ENCODE assay signal across 8 cellular contexts in genomic region chr7:1290262-1291039, GRCh38. TPM values are rescaled to one million over a fixed set of nuclear protein-coding genes. Genes with fewer than 3 reads are reported as not detected.
A peak's percentile ranks its signal among the peaks of the same experiment; 100 is the strongest.
DNase-seq lines count a peak whose midpoint lies in the region; ATAC-seq and TF ChIP-seq lines count a peak whose summit lies in the region.

No MANE protein-coding gene starts in this region.

- H3K27ac Mint-ChIP-seq in activated CD4-positive, alpha-beta T cell treated with anti-CD3 and anti-CD28 coated beads for 36 hours: peak overlapping the region; percentile 31
- no peak overlapping the region for H3K27ac Mint-ChIP-seq in memory B cell

- peaks cover 0 to 5% (median 0%) of the 10 kb centered on the region in 5 donors for H3K9me3 ChIP-seq in subcutaneous abdominal adipose tissue (ENCODE audit: control insufficient read depth in 5 of 5, low read length in 5 of 5)

- peak; percentile 70 for ATAC-seq in activated CD4-positive, alpha-beta T cell treated with anti-CD3 and anti-CD28 coated beads for 36 hours
- ATAC-seq in SK-N-SH treated with all-trans-retinoic acid at 6 μM for 48 hours (peak; percentile 7), memory B cell (ENCODE audit: low read depth) (peak; percentile 45), GM18909 (IDR thresholded peaks at IDR 0.05; ENCODE audit: poor library complexity, unreplicated experiment) (no peak)

- H3K4me3 Mint-ChIP-seq in activated CD4-positive, alpha-beta T cell treated with anti-CD3 and anti-CD28 coated beads for 36 hours: peak overlapping the region; percentile 41
- peak overlapping the region; percentile 64 for H3K4me3 Mint-ChIP-seq in memory B cell

- CTCF ChIA-PET in activated CD4-positive, alpha-beta T cell treated with anti-CD3 and anti-CD28 coated beads for 36 hours (lab: Charles Lee): interaction anchor here (0.7 kb wide), 1 partner anchor 508 kb away, joined by 3 read pairs; no protein-coding TSS in a partner anchor

- H3K27me3 Mint-ChIP-seq in activated CD4-positive, alpha-beta T cell treated with anti-CD3 and anti-CD28 coated beads for 36 hours: peaks cover 12% of the 10 kb centered on the region
- H3K27me3 Mint-ChIP-seq in memory B cell: peaks cover 17% of the 10 kb centered on the region

- no peak overlapping the region for H3K27ac ChIP-seq in subcutaneous abdominal adipose tissue (ENCODE audit: low read depth, low read length)

- H3K36me3 ChIP-seq in subcutaneous abdominal adipose tissue (ENCODE audit: control insufficient read depth in 5 of 5, insufficient read depth in 5 of 5, low read length in 5 of 5): no peaks in the 10 kb centered on the region

- peaks cover 7% of the 10 kb centered on the region for H3K4me1 Mint-ChIP-seq in activated CD4-positive, alpha-beta T cell treated with anti-CD3 and anti-CD28 coated beads for 36 hours
- H3K4me1 Mint-ChIP-seq in memory B cell: no peaks in the 10 kb centered on the region

- no peak overlapping the region for H3K9ac ChIP-seq in subcutaneous abdominal adipose tissue (ENCODE audit: low read length in 5 of 5)

- H3K36me3 Mint-ChIP-seq in activated CD4-positive, alpha-beta T cell treated with anti-CD3 and anti-CD28 coated beads for 36 hours (ENCODE audit: low read depth): no peaks in the 10 kb centered on the region
- no peaks in the 10 kb centered on the region for H3K36me3 Mint-ChIP-seq in memory B cell

- DNase-seq in activated CD4-positive, alpha-beta T cell treated with anti-CD3 and anti-CD28 coated beads for 36 hours: peak; percentile 51
- DNase-seq in activated CD4-positive, alpha-beta T cell treated with anti-CD3 and anti-CD28 coated beads for 1 hour: no peak
- DNase-seq in ecto neural progenitor cell (ENCODE audit: low spot score) (peak; percentile 62), memory B cell (ENCODE audit: low spot score in 2 of 2) (no peak), AML-193 (lab: John Stamatoyannopoulos, UW) (no peak)

- no peaks in the 10 kb centered on the region for H3K9me3 Mint-ChIP-seq in activated CD4-positive, alpha-beta T cell treated with anti-CD3 and anti-CD28 coated beads for 36 hours (ENCODE audit: low read depth)
- no peaks in the 10 kb centered on the region for H3K9me3 Mint-ChIP-seq in memory B cell

- H3K4me1 ChIP-seq in subcutaneous abdominal adipose tissue (ENCODE audit: control insufficient read depth in 5 of 5, insufficient read depth in 5 of 5, low read length in 5 of 5): peaks cover 1 to 16% (median 15%) of the 10 kb centered on the region in 5 donors

- intact Hi-C loops in activated CD4-positive, alpha-beta T cell treated with anti-CD3 and anti-CD28 coated beads for 36 hours (cut with DNase I, micrococcal nuclease): no loop called here

- peak overlapping the region; percentile 39 to 66 (median 48) for H3K4me3 ChIP-seq in subcutaneous abdominal adipose tissue (ENCODE audit: low read depth in 1 of 5, low read length in 5 of 5)

- POLR2A ChIA-PET in activated CD4-positive, alpha-beta T cell treated with anti-CD3 and anti-CD28 coated beads for 36 hours (lab: Charles Lee): no interaction called here

- H3K27me3 ChIP-seq in subcutaneous abdominal adipose tissue (ENCODE audit: control insufficient read depth in 5 of 5, insufficient read depth in 4 of 5, low read length in 5 of 5): peaks cover 19 to 52% (median 46%) of the 10 kb centered on the region in 5 donors

TF ChIP-seq in SK-N-SH treated with all-trans-retinoic acid at 6 μM for 48 hours, 23 proteins besides CTCF, POLR2A, EP300 and RAD21:
- TF ChIP-seq SNAI2 (CRISPR knock-in tag; IDR thresholded peaks at IDR 0.05): no peak
- no peak for TF ChIP-seq PPARA (CRISPR knock-in tag; IDR thresholded peaks at IDR 0.05; ENCODE audit: borderline replicate concordance)
- TF ChIP-seq RARB (CRISPR knock-in tag; IDR thresholded peaks at IDR 0.05): no peak
TF ChIP-seq in SK-N-SH treated with all-trans-retinoic acid at 6 μM for 48 hours: peak in this region for 0.

RNA-seq across cellular contexts. Expression of gene UNCX, which starts 57.8 kb away (rescaled TPM):
- not detected for total RNA-seq in activated CD4-positive, alpha-beta T cell treated with anti-CD3 and anti-CD28 coated beads for 36 hours

Comparison
In these comparisons a context has a peak if more than half of its experiments do, and no peak if none do; other contexts are left out.
1. DNase-seq: peak in activated CD4-positive, alpha-beta T cell treated with anti-CD3 and anti-CD28 coated beads for 36 hours (single experiment) and ecto neural progenitor cell (single experiment); none in activated CD4-positive, alpha-beta T cell treated with anti-CD3 and anti-CD28 coated beads for 1 hour (single experiment), memory B cell (0 of 2) and AML-193 (0 of 2).